In the genomic region with DNA sequence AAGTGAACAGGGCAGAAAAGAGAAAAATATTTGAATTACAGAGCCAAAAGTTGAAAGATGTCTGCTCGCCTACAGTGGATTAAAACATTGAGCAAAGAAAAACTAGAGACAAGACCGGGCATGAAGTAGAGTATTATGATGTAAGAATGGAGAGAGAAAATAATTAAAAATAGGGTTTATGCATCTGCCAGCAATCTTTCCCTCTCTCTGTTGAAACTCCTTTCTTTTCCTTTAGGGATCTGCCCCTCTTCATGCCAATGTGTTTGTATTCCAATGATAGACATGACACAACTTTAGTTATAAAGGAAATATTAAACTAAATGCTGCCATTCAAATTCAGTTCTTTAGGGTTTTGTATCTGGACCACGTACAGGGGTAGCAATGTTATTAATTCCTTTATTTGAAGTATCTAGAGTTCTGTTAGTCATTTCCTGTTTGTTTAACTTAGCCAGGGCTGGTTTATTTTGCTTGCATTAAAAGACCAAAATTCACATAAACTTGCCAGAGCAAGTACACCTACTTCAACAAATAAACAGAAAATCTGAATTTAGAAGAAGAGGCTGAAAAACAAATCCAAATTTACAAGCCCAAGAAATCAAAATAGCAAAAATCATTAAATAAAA, we compare ENCODE assay signal across 1 cellular context.
TF ChIP-seq lines count a peak whose summit lies in the region.

No MANE protein-coding gene starts in this region.

TF ChIP-seq in GM23338, 12 proteins besides CTCF, POLR2A, EP300 and RAD21 (continued from another document):
- TF ChIP-seq, protein P1, sequence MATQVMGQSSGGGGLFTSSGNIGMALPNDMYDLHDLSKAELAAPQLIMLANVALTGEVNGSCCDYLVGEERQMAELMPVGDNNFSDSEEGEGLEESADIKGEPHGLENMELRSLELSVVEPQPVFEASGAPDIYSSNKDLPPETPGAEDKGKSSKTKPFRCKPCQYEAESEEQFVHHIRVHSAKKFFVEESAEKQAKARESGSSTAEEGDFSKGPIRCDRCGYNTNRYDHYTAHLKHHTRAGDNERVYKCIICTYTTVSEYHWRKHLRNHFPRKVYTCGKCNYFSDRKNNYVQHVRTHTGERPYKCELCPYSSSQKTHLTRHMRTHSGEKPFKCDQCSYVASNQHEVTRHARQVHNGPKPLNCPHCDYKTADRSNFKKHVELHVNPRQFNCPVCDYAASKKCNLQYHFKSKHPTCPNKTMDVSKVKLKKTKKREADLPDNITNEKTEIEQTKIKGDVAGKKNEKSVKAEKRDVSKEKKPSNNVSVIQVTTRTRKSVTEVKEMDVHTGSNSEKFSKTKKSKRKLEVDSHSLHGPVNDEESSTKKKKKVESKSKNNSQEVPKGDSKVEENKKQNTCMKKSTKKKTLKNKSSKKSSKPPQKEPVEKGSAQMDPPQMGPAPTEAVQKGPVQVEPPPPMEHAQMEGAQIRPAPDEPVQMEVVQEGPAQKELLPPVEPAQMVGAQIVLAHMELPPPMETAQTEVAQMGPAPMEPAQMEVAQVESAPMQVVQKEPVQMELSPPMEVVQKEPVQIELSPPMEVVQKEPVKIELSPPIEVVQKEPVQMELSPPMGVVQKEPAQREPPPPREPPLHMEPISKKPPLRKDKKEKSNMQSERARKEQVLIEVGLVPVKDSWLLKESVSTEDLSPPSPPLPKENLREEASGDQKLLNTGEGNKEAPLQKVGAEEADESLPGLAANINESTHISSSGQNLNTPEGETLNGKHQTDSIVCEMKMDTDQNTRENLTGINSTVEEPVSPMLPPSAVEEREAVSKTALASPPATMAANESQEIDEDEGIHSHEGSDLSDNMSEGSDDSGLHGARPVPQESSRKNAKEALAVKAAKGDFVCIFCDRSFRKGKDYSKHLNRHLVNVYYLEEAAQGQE (IDR thresholded peaks at IDR 0.05; ENCODE audit: unreplicated experiment): no peak
- TF ChIP-seq STAT1 (IDR thresholded peaks at IDR 0.05; ENCODE audit: unreplicated experiment): no peak
- no peak for TF ChIP-seq ZNF114 (CRISPR knock-in tag; IDR thresholded peaks at IDR 0.05)
TF ChIP-seq in GM23338: peak in this region for 0.
